Comparison of ENCODE assay signal across 27 cellular contexts in the genomic region with DNA sequence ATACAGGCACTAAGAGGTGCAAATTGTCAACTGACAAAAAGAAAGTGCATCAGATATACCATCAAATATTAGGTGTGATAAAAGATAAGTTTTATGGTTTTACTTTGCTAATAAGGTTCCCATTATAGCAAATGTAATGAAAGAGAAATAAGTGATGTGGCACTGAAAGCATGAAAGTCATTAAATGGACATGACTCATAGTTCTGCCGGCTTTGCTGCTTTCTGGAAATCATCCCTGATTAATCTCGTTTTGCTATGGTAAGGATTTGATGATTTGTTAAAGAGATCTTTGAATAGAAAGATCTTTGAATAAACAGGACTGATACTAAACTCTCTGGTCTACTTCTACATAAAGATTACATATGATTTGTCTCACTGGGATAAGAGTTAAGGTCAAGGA.
DNase-seq lines count a peak whose midpoint lies in the region; ATAC-seq, FAIRE-seq and TF ChIP-seq lines count a peak whose summit lies in the region.
"Had no signal": no experiment of that assay in that cellular context is flagged by ENCODE, and none has a peak within 500 bp of the region (broad histone marks: within the 10 kb centered on the region; RNA-seq: fewer than 3 reads in every experiment).

No MANE protein-coding gene starts in this region.

- H2AFZ ChIP-seq in SK-N-SH (ENCODE audit: low read depth) (no peak overlapping the region), neuronal stem cell (ENCODE audit: low read length) (no peak overlapping the region)
- H2AFZ ChIP-seq: GM23338 had no signal

- H2BK5ac ChIP-seq in neuronal stem cell (ENCODE audit: low read length) = no peak overlapping the region

- H2BK120ac ChIP-seq in neuronal stem cell (ENCODE audit: low read depth, low read length) = no peak overlapping the region

- no peak overlapping the region for H4K91ac ChIP-seq in neuronal stem cell (ENCODE audit: low read depth, low read length, poor library complexity)

- no peak for TF ChIP-seq POLR2A in GM12891 (IDR thresholded peaks at IDR 0.05; ENCODE audit: low read depth, low read length)

- H2AK5ac ChIP-seq in neuronal stem cell (ENCODE audit: low read depth, low read length) = no peak overlapping the region

- ATAC-seq in HG03039 (IDR thresholded peaks at IDR 0.05; ENCODE audit: unreplicated experiment) (no peak), HG03457 (IDR thresholded peaks at IDR 0.05; ENCODE audit: unreplicated experiment) (no peak)
- ATAC-seq: activated CD8-positive, alpha-beta T cell treated with anti-CD3 and anti-CD28 coated beads, Interleukin-2, amount 10 ng/mL, durations not matched to agents 7 days and 5 days; body of pancreas; gastrocnemius medialis; GM23338; right cardiac atrium had no signal

- H3K14ac ChIP-seq in neuronal stem cell (ENCODE audit: low read length) = no peak overlapping the region

- H3K4ac ChIP-seq in neuronal stem cell (ENCODE audit: low read length) = no peak overlapping the region

- H3K4me1 ChIP-seq in SK-N-SH (ENCODE audit: control insufficient read depth in 1 of 2, insufficient read depth in 2 of 2, low read depth in 1 of 2, low read length in 1 of 2) (peaks cover 0 to 2% of the 10 kb centered on the region in 2 experiments; a peak in 2 of 4 replicates), neuronal stem cell (ENCODE audit: control insufficient read depth in 2 of 2, insufficient read depth in 1 of 2, low read depth in 1 of 2, low read length in 2 of 2) (no peaks in the 10 kb centered on the region)
- H3K4me1 ChIP-seq: body of pancreas, suprapubic skin had no signal

- H3K4me3 ChIP-seq in SK-N-SH (ENCODE audit: low read depth in 2 of 2, low read length in 1 of 2) (no peak overlapping the region), neuronal stem cell (ENCODE audit: low read length in 2 of 2) (no peak overlapping the region)
- H3K4me3 ChIP-seq: body of pancreas, gastrocnemius medialis, GM23338, suprapubic skin had no signal

- H4K20me1 ChIP-seq in SK-N-SH (ENCODE audit: insufficient read depth) = no peaks in the 10 kb centered on the region

- H3K27me3 ChIP-seq in SK-N-SH (ENCODE audit: insufficient read depth) (no peaks in the 10 kb centered on the region), neuronal stem cell (ENCODE audit: control insufficient read depth in 3 of 3, insufficient read depth in 3 of 3, low read depth in 1 of 3, low read length in 3 of 3) (no peaks in the 10 kb centered on the region)
- H3K27me3 ChIP-seq: body of pancreas, gastrocnemius medialis, suprapubic skin had no signal

- no peaks in the 10 kb centered on the region for H3K79me2 ChIP-seq in SK-N-SH (ENCODE audit: insufficient read depth)

- no peak for TF ChIP-seq CTCF in SK-N-SH (IDR thresholded peaks at IDR 0.05)

- no peaks in the 10 kb centered on the region for H3F3A ChIP-seq in SK-N-SH (replicated peaks; ENCODE audit: insufficient read depth)

- DNase-seq in A172 (ENCODE audit: low spot score) = peak; percentile 32
- DNase-seq in GM12891 (ENCODE audit: insufficient read length, low spot score) = no peak
- no peak for DNase-seq in SK-N-SH
- peak; percentile 21 for DNase-seq in fibroblast of gingiva (ENCODE audit: low read depth)
- DNase-seq in neuronal stem cell (ENCODE audit: low spot score) = no peak
- no peak for DNase-seq in activated effector memory CD4-positive, alpha-beta T cell treated with Interleukin-2 at 50 U/mL for 16 hours
- DNase-seq: activated CD4-positive, CD25-positive, alpha-beta regulatory T cell; activated CD8-positive, alpha-beta T cell treated with anti-CD3 and anti-CD28 coated beads, Interleukin-2, amount 10 ng/mL, durations not matched to agents 7 days and 5 days; activated naive CD4-positive, alpha-beta T cell treated with Interleukin-2 at 50 U/mL for 16 hours; activated T-cell treated with anti-CD3 and anti-CD28 coated beads, Interleukin-2, amount 50 U/mL, for 1 hour; body of pancreas; endodermal cell; gastrocnemius medialis; GDM1; KG1; NCI-H1092; NCI-H2029; right cardiac atrium; T-helper 9 cell had no signal

- H3K9ac ChIP-seq in SK-N-SH = no peak overlapping the region
- no peak overlapping the region for H3K9ac ChIP-seq in neuronal stem cell (ENCODE audit: low read depth, low read length, poor library complexity)

- TF ChIP-seq RAD21 in SK-N-SH (IDR thresholded peaks at IDR 0.05; ENCODE audit: low read length) = no peak

- no peak overlapping the region for H3K4me2 ChIP-seq in SK-N-SH
- no peak overlapping the region for H3K4me2 ChIP-seq in neuronal stem cell (ENCODE audit: insufficient read depth, low read length, poor library complexity, severe bottlenecking)
- H3K4me2 ChIP-seq: GM23338 had no signal

- H3K23ac ChIP-seq in neuronal stem cell (ENCODE audit: low read depth, low read length, poor library complexity) = no peak overlapping the region

- no peak overlapping the region for H3K18ac ChIP-seq in neuronal stem cell (ENCODE audit: low read length)

- CTCF ChIA-PET in SK-N-SH (lab: Yijun Ruan, JAX) = interaction anchor here (2.0 kb wide), 1 partner anchor 229 kb away, joined by 6 read pairs; no protein-coding TSS in a partner anchor

- no peak overlapping the region for H4K8ac ChIP-seq in neuronal stem cell (ENCODE audit: low read depth, low read length)

- H3K27ac ChIP-seq in SK-N-SH (ENCODE audit: low read depth in 2 of 2, low read length in 1 of 2) (no peak overlapping the region), neuronal stem cell (replicated peaks; ENCODE audit: low read length) (no peak overlapping the region)
- H3K27ac ChIP-seq: body of pancreas, C4-2B, gastrocnemius medialis, suprapubic skin had no signal

- H3K9me3 ChIP-seq in SK-N-SH (no peaks in the 10 kb centered on the region), neuronal stem cell (replicated peaks in 1 of 2; ENCODE audit: control insufficient read depth in 2 of 2, insufficient read depth in 1 of 2, low read depth in 1 of 2, low read length in 2 of 2) (peaks cover 1 to 5% of the 10 kb centered on the region in 2 donors)
- H3K9me3 ChIP-seq: body of pancreas, gastrocnemius medialis, suprapubic skin had no signal

- WGBS in SK-N-SH (ENCODE audit: low lambda C conversion rate) = 33% methylated on average over 2 of the region's 2 CpGs
- no CpG with 5 or more reads among the region's 2 CpGs for WGBS in neuronal stem cell (ENCODE audit: extremely low coverage in 2 of 2, insufficient read length in 2 of 2, insufficient replicate concordance in 1 of 2), 2 donors

- peak; percentile 31 for FAIRE-seq in GM12891 (lab: Jason Lieb, UNC)
- FAIRE-seq: A204.1, GM19239, RCC 7860 had no signal

- POLR2A ChIA-PET in SK-N-SH (lab: Yijun Ruan, JAX) = no interaction called here

- no peaks in the 10 kb centered on the region for H3K9me2 ChIP-seq in SK-N-SH

- H2BK12ac ChIP-seq in neuronal stem cell (ENCODE audit: low read length) = no peak overlapping the region

- TF ChIP-seq EP300 in SK-N-SH (IDR thresholded peaks at IDR 0.05; ENCODE audit: borderline replicate concordance in 1 of 2, low read depth in 1 of 2, low read length in 1 of 2) = no peak

- no peak overlapping the region for H2BK15ac ChIP-seq in neuronal stem cell (ENCODE audit: low read length)

- H3K79me1 ChIP-seq in neuronal stem cell (ENCODE audit: low read depth, low read length) = no peaks in the 10 kb centered on the region

- peaks cover 3 to 50% of the 10 kb centered on the region in 2 experiments for H3K36me3 ChIP-seq in SK-N-SH (replicated peaks in 1 of 2; ENCODE audit: control insufficient read depth in 1 of 2, insufficient read depth in 2 of 2, low read length in 1 of 2)
- peaks cover 0 to 6% of the 10 kb centered on the region in 2 donors for H3K36me3 ChIP-seq in neuronal stem cell (replicated peaks in 1 of 2; ENCODE audit: control insufficient read depth in 2 of 2, insufficient read depth in 2 of 2, low read length in 2 of 2)

TF ChIP-seq in GM12891, 5 proteins besides CTCF, POLR2A, EP300 and RAD21:
- TF ChIP-seq PAX5 (IDR thresholded peaks at IDR 0.05; ENCODE audit: insufficient read depth, low read length, severe bottlenecking) = no peak
- TF ChIP-seq SPI1 (IDR thresholded peaks at IDR 0.05; ENCODE audit: low read depth, low read length) = no peak

TF ChIP-seq in SK-N-SH, 30 proteins besides CTCF, POLR2A, EP300 and RAD21:
- TF ChIP-seq JUND (IDR thresholded peaks at IDR 0.05) = peak; percentile 11; the same call in 1 of the 2 replicates
- TF ChIP-seq CHD2 (IDR thresholded peaks at IDR 0.05; ENCODE audit: low read length, partially characterized antibody) = no peak

Comparison
In these comparisons a context has a peak if more than half of its experiments do, and no peak if none do; other contexts are left out.
1. DNase-seq: peak in A172 (single experiment) and fibroblast of gingiva (single experiment); none in GM12891 (single experiment), SK-N-SH (single experiment), neuronal stem cell (single experiment) and activated effector memory CD4-positive, alpha-beta T cell treated with Interleukin-2 at 50 U/mL for 16 hours (single experiment).